In genomic region chr2:58045580-58046334, GRCh38 we compare ENCODE assay signal across 8 cellular contexts.
DNase-seq lines count a peak whose midpoint lies in the region; ATAC-seq and TF ChIP-seq lines count a peak whose summit lies in the region.

No MANE protein-coding gene starts in this region.

- H3K9me3 ChIP-seq in SU-DHL-6 (ENCODE audit: insufficient read depth, low read length): no peaks in the 10 kb centered on the region

- H3F3A ChIP-seq in SU-DHL-6 (ENCODE audit: insufficient read depth): peaks cover 12% of the 10 kb centered on the region

- ATAC-seq in GM19324 (IDR thresholded peaks at IDR 0.05; ENCODE audit: low FRiP score, unreplicated experiment): no peak
- no peak for ATAC-seq in HG03280 (IDR thresholded peaks at IDR 0.05; ENCODE audit: unreplicated experiment)

- H3K9ac ChIP-seq in SU-DHL-6 (ENCODE audit: low read length): peak overlapping the region; percentile 71
- peak overlapping the region; percentile 76 for H3K9ac ChIP-seq in rectal smooth muscle tissue (ENCODE audit: low read length)

- H3K9me2 ChIP-seq in SU-DHL-6 (replicated peaks; ENCODE audit: insufficient read depth, low read length): no peaks in the 10 kb centered on the region

- no peaks in the 10 kb centered on the region for H3K27me3 ChIP-seq in SU-DHL-6 (ENCODE audit: low read length)
- no peaks in the 10 kb centered on the region for H3K27me3 ChIP-seq in rectal smooth muscle tissue (ENCODE audit: control insufficient read depth, insufficient read depth, low read length)

- H4K20me1 ChIP-seq in SU-DHL-6 (ENCODE audit: low read depth, low read length): no peaks in the 10 kb centered on the region

- H3K4me1 ChIP-seq in rectal smooth muscle tissue (ENCODE audit: control insufficient read depth, insufficient read depth, low read length): peaks cover 6% of the 10 kb centered on the region

- H3K27ac ChIP-seq in SU-DHL-6 (ENCODE audit: low read depth, low read length) (peak overlapping the region; percentile 86), rectal smooth muscle tissue (ENCODE audit: low read depth, low read length) (peak overlapping the region; percentile 92)

- peaks cover 13% of the 10 kb centered on the region for H3K36me3 ChIP-seq in SU-DHL-6 (ENCODE audit: low read length)
- no peaks in the 10 kb centered on the region for H3K36me3 ChIP-seq in rectal smooth muscle tissue (ENCODE audit: control insufficient read depth, insufficient read depth, low read length)

- DNase-seq in GM12864 (ENCODE audit: low read depth): no peak
- no peak for DNase-seq in fibroblast of pulmonary artery (ENCODE audit: low read depth)
- DNase-seq in NCI-H1417 treated with DMSO at 0.1 percent for 48 hours (lab: John Stamatoyannopoulos, UW): no peak
- DNase-seq in stimulated activated naive CD4-positive, alpha-beta T cell (lab: John Stamatoyannopoulos, UW): no peak

- H3K4me2 ChIP-seq in SU-DHL-6 (ENCODE audit: low read depth, low read length, poor library complexity, severe bottlenecking): peak overlapping the region; percentile 97

- H2AFZ ChIP-seq in SU-DHL-6 (ENCODE audit: low read depth, low read length, severe bottlenecking): peak overlapping the region; percentile 75

- TF ChIP-seq CTCF in GM12864 (IDR thresholded peaks at IDR 0.05; ENCODE audit: low read depth, low read length, missing control alignments): no peak
- TF ChIP-seq CTCF in SU-DHL-6 (IDR thresholded peaks at IDR 0.05; ENCODE audit: insufficient read depth, low read length, poor library complexity, severe bottlenecking): no peak
- no peak for TF ChIP-seq CTCF in fibroblast of pulmonary artery (IDR thresholded peaks at IDR 0.05; ENCODE audit: low read length, missing control alignments)

- H3K4me3 ChIP-seq in GM12864 (ENCODE audit: low read depth, low read length): peak overlapping the region; percentile 57
- peak overlapping the region; percentile 61 for H3K4me3 ChIP-seq in SU-DHL-6 (ENCODE audit: insufficient read depth, low read length, poor library complexity, severe bottlenecking)
- H3K4me3 ChIP-seq in fibroblast of pulmonary artery (replicated peaks; ENCODE audit: low read depth, low read length): peak overlapping the region; percentile 75
- peak overlapping the region; percentile 90 for H3K4me3 ChIP-seq in rectal smooth muscle tissue (ENCODE audit: low read length)

- H3K79me2 ChIP-seq in SU-DHL-6 (ENCODE audit: insufficient read depth, low read length): peaks cover 5% of the 10 kb centered on the region; the same call in 1 of the 2 replicates
